ENCODE assay signal across 8 cellular contexts in the genomic region with DNA sequence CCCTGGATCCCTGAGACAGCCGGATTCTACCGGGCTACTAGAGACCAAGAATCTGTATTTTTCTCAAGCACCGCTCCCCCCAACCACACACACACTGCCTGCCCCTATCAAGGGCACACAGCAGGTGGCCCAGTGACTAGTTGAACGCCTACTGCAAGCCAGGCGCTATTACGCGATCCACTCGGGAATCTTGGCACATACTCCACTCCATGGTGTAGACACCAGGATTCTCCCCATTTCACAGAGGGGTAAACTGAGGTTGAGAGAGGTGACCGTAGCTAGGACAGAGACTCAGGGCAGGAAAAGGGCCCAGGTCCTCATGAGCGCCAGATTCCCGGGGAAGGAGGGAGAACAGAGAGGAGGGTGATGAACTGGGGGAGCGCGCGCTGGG. TPM values are rescaled to one million over a fixed set of nuclear protein-coding genes. Genes with fewer than 3 reads are reported as not detected.
DNase-seq lines count a peak whose midpoint lies in the region; ATAC-seq and TF ChIP-seq lines count a peak whose summit lies in the region.

No MANE protein-coding gene starts in this region.

- H3K9me3 ChIP-seq in adrenal gland (replicated peaks in 1 of 3) (no peaks in the 10 kb centered on the region), left lung (no peaks in the 10 kb centered on the region), tibial artery (no peaks in the 10 kb centered on the region)

- H3K27me3 ChIP-seq in adrenal gland (no peaks in the 10 kb centered on the region), left lung (no peaks in the 10 kb centered on the region), tibial artery (no peaks in the 10 kb centered on the region)

- no peak for ATAC-seq in left lung
- no peak for ATAC-seq in GM21528 (IDR thresholded peaks at IDR 0.05; ENCODE audit: low FRiP score, unreplicated experiment)

- TF ChIP-seq CTCF in adrenal gland (IDR thresholded peaks at IDR 0.05), result no peak
- TF ChIP-seq CTCF in left lung (IDR thresholded peaks at IDR 0.05), result no peak
- TF ChIP-seq CTCF in tibial artery (IDR thresholded peaks at IDR 0.05), result no peak

- 14 to 34% (median 22%) methylated on average over 6 to 14 of the region's 14 CpGs for WGBS in adrenal gland, 4 donors

- intact Hi-C loops in adrenal gland (cut with DNase I) (no loop called here), left lung (cut with DNase I) (no loop called here), tibial artery (cut with DNase I; ENCODE audit: low total_unique reads) (no loop called here)

- H3K27me3 Mint-ChIP-seq in activated CD4-positive, alpha-beta T cell treated with anti-CD3 and anti-CD28 coated beads, Interleukin-2, amount 10 ng/mL, durations not matched to agents 7 days and 5 days, result no peaks in the 10 kb centered on the region

- H3K4me1 Mint-ChIP-seq in activated CD4-positive, alpha-beta T cell treated with anti-CD3 and anti-CD28 coated beads, Interleukin-2, amount 10 ng/mL, durations not matched to agents 7 days and 5 days, result peaks cover 17% of the 10 kb centered on the region

- peaks cover 4 to 5% of the 10 kb centered on the region in 2 donors for H3K4me1 ChIP-seq in adrenal gland (replicated peaks in 1 of 2)
- peaks cover 0 to 11% of the 10 kb centered on the region in 2 donors for H3K4me1 ChIP-seq in left lung
- H3K4me1 ChIP-seq in tibial artery, result peaks cover 0 to 17% (median 5%) of the 10 kb centered on the region in 4 donors

- CTCF ChIA-PET in activated CD4-positive, alpha-beta T cell treated with anti-CD3 and anti-CD28 coated beads, Interleukin-2, amount 10 ng/mL, durations not matched to agents 7 days and 5 days (lab: Charles Lee), result no interaction called here

- DNase-seq in activated CD4-positive, alpha-beta T cell treated with anti-CD3 and anti-CD28 coated beads, Interleukin-2, amount 10 ng/mL, durations not matched to agents 7 days and 5 days, result no peak
- no peak for DNase-seq in activated CD4-positive, alpha-beta T cell treated with anti-CD3 and anti-CD28 coated beads for 1 hour
- DNase-seq in adrenal gland, result peak in 2 of 7 donors; percentile 23 to 33
- no peak for DNase-seq in left lung
- DNase-seq in tibial artery, result no peak
- no peak for DNase-seq in activated gamma-delta T cell treated with Interleukin-2 at 50 U/mL for 16 hours
- no peak for DNase-seq in NCI-H2171 treated with DMSO at 0.1 percent for 48 hours (lab: John Stamatoyannopoulos, UW)

- no peak for TF ChIP-seq POLR2A in adrenal gland (IDR thresholded peaks at IDR 0.05)

- H3K9me3 Mint-ChIP-seq in activated CD4-positive, alpha-beta T cell treated with anti-CD3 and anti-CD28 coated beads, Interleukin-2, amount 10 ng/mL, durations not matched to agents 7 days and 5 days, result no peaks in the 10 kb centered on the region

- H3K4me3 Mint-ChIP-seq in activated CD4-positive, alpha-beta T cell treated with anti-CD3 and anti-CD28 coated beads, Interleukin-2, amount 10 ng/mL, durations not matched to agents 7 days and 5 days, result peak overlapping the region; percentile 84

- H3K27ac ChIP-seq in adrenal gland (peak overlapping the region in 3 of 5 donors; percentile 84 to 91 (median 85)), left lung (peak overlapping the region; percentile 79 to 84), tibial artery (peak overlapping the region; percentile 88 to 92)

- POLR2A ChIA-PET in activated CD4-positive, alpha-beta T cell treated with anti-CD3 and anti-CD28 coated beads, Interleukin-2, amount 10 ng/mL, durations not matched to agents 7 days and 5 days (lab: Charles Lee), result no interaction called here

- H3K4me3 ChIP-seq in adrenal gland (peak overlapping the region; percentile 92 to 100 (median 97)), left lung (peak overlapping the region; percentile 91 to 100), tibial artery (peak overlapping the region; percentile 84 to 85)

- peaks cover 24% of the 10 kb centered on the region for H3K36me3 Mint-ChIP-seq in activated CD4-positive, alpha-beta T cell treated with anti-CD3 and anti-CD28 coated beads, Interleukin-2, amount 10 ng/mL, durations not matched to agents 7 days and 5 days (ENCODE audit: low read depth)

- H3K36me3 ChIP-seq in adrenal gland (replicated peaks in 1 of 2) (peaks cover 0 to 14% of the 10 kb centered on the region in 2 donors), left lung (peaks cover 0 to 18% of the 10 kb centered on the region in 2 donors), tibial artery (peaks cover 0 to 18% (median 10%) of the 10 kb centered on the region in 3 donors)

- peak overlapping the region; percentile 89 for H3K27ac Mint-ChIP-seq in activated CD4-positive, alpha-beta T cell treated with anti-CD3 and anti-CD28 coated beads, Interleukin-2, amount 10 ng/mL, durations not matched to agents 7 days and 5 days

RNA-seq across cellular contexts. Expression of a gene that starts 0.5 kb away (rescaled TPM):
- 100 to 1,000 TPM; 100 to 108 TPM for total RNA-seq in activated CD4-positive, alpha-beta T cell treated with anti-CD3 and anti-CD28 coated beads, Interleukin-2, amount 10 ng/mL, durations not matched to agents 7 days and 5 days
- total RNA-seq in adrenal gland (10 to 100 TPM; 27.9 to 50.6 (median 42.3) TPM), left lung (10 to 100 TPM; 30.9 to 38.8 TPM)
- polyA plus RNA-seq in adrenal gland, result 100 to 1,000 TPM in 1 of 3 donors, 10 to 100 TPM in 2; 18.6 to 116 (median 85.5) TPM

RNA-seq across cellular contexts. Expression of a gene that starts 16.8 kb away (rescaled TPM):
- 1 to 10 TPM in 1 of 2 experiments, under 1 TPM in 1; 0.99 to 1.3 TPM for total RNA-seq in activated CD4-positive, alpha-beta T cell treated with anti-CD3 and anti-CD28 coated beads, Interleukin-2, amount 10 ng/mL, durations not matched to agents 7 days and 5 days
- total RNA-seq in adrenal gland (1 to 10 TPM in 3 of 8 donors, under 1 TPM in 5; 0.12 to 3.2 (median 0.48) TPM), left lung (under 1 TPM; 0.38 to 0.68 TPM)
- 1 to 10 TPM in 2 of 3 donors, under 1 TPM in 1; 0.16 to 1.9 (median 1.5) TPM for polyA plus RNA-seq in adrenal gland

RNA-seq across cellular contexts. Expression of a gene that starts 20.5 kb away (rescaled TPM):
- 10 to 100 TPM; 77.8 to 77.9 TPM for total RNA-seq in activated CD4-positive, alpha-beta T cell treated with anti-CD3 and anti-CD28 coated beads, Interleukin-2, amount 10 ng/mL, durations not matched to agents 7 days and 5 days
- total RNA-seq in adrenal gland, result 10 to 100 TPM; 18.2 to 44.8 (median 28.8) TPM
- 10 to 100 TPM; 21.2 to 98.7 (median 68.0) TPM for polyA plus RNA-seq in adrenal gland
- total RNA-seq in left lung, result 10 to 100 TPM; 23.4 to 49.8 TPM

RNA-seq across cellular contexts. Expression of a gene that starts 25.9 kb away (rescaled TPM):
- total RNA-seq in activated CD4-positive, alpha-beta T cell treated with anti-CD3 and anti-CD28 coated beads, Interleukin-2, amount 10 ng/mL, durations not matched to agents 7 days and 5 days, result 10 to 100 TPM; 39.1 to 43.1 TPM
- total RNA-seq in adrenal gland (10 to 100 TPM in 1 of 8 donors, 1 to 10 TPM in 7; 2.0 to 10.5 (median 6.5) TPM), left lung (10 to 100 TPM in 1 of 2 donors, 1 to 10 TPM in 1; 8.4 to 24.4 TPM)
- polyA plus RNA-seq in adrenal gland, result 10 to 100 TPM in 2 of 3 donors, under 1 TPM in 1; 0.77 to 21.5 (median 13.0) TPM

RNA-seq across cellular contexts. Expression of a gene that starts 34.1 kb away (rescaled TPM):
- total RNA-seq in activated CD4-positive, alpha-beta T cell treated with anti-CD3 and anti-CD28 coated beads, Interleukin-2, amount 10 ng/mL, durations not matched to agents 7 days and 5 days, result 100 to 1,000 TPM; 228 to 230 TPM
- total RNA-seq in adrenal gland, result 100 to 1,000 TPM; 177 to 341 (median 266) TPM
- 100 to 1,000 TPM; 205 to 225 (median 206) TPM for polyA plus RNA-seq in adrenal gland
- total RNA-seq in left lung, result 100 to 1,000 TPM; 162 to 166 TPM
